12 cellular contexts compared by ENCODE assay signal in the genomic region with DNA sequence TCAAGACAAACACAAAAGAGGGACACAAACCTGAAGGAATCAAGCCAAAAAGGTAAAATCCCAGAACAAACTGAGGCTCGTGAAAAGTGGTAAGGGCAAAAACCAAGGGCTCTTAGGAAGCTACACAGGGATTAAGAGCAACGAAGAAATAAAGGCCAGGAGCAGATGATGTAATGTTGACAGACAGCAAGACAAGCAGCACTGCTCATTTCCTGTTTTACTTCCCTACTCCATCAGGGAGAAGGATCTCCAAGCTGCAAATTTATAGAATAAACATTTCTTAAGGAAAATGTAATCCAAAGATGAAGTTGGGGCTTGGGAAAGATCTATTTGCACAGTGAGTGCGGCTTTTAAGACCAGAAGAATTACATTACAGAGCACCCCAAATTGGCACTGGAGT.
DNase-seq lines count a peak whose midpoint lies in the region; ATAC-seq and TF ChIP-seq lines count a peak whose summit lies in the region.
"Had no signal": no experiment of that assay in that cellular context is flagged by ENCODE, and none has a peak within 500 bp of the region (broad histone marks: within the 10 kb centered on the region; RNA-seq: fewer than 3 reads in every experiment).

No MANE protein-coding gene starts in this region.

- TF ChIP-seq CTCF in esophagus squamous epithelium (IDR thresholded peaks at IDR 0.05) (no peak), sigmoid colon (IDR thresholded peaks at IDR 0.05) (no peak), body of pancreas (IDR thresholded peaks at IDR 0.05) (no peak), endodermal cell (conservative IDR thresholded peaks at IDR 0.05) (no peak)

- no peak for TF ChIP-seq EP300 in sigmoid colon (IDR thresholded peaks at IDR 0.05)

- H3K4me1 ChIP-seq in esophagus squamous epithelium = peaks cover 0 to 15% (median 13%) of the 10 kb centered on the region in 3 donors
- H3K4me1 ChIP-seq in sigmoid colon = peaks cover 0 to 36% (median 32%) of the 10 kb centered on the region in 4 donors
- H3K4me1 ChIP-seq in body of pancreas = peaks cover 4% of the 10 kb centered on the region
- H3K4me1 ChIP-seq in endodermal cell (ENCODE audit: control insufficient read depth, insufficient read depth, low read length) = no peaks in the 10 kb centered on the region

- peak overlapping the region in 3 of 4 donors; percentile 2 to 51 (median 4) for H3K27ac ChIP-seq in esophagus squamous epithelium
- peak overlapping the region; percentile 37 to 61 (median 55) for H3K27ac ChIP-seq in sigmoid colon
- no peak overlapping the region for H3K27ac ChIP-seq in body of pancreas
- H3K27ac ChIP-seq in endodermal cell (ENCODE audit: low read depth, low read length) = no peak overlapping the region

- no peak overlapping the region for H3K4me3 Mint-ChIP-seq in endodermal cell
- H3K4me3 Mint-ChIP-seq: activated T-cell treated with anti-CD3 and anti-CD28 coated beads, Interleukin-2, amount 50 U/mL, for 4 hours; naive B cell had no signal

- peak; percentile 7 for DNase-seq in DMS 273 (lab: John Stamatoyannopoulos, UW; ENCODE audit: unreplicated experiment)
- no peak for DNase-seq in DMS 273 treated with DMSO at 0.1 percent for 48 hours (lab: John Stamatoyannopoulos, UW)
- no peak for DNase-seq in esophagus squamous epithelium (lab: John Stamatoyannopoulos, UW)
- DNase-seq in sigmoid colon = no peak
- no peak for DNase-seq in body of pancreas
- no peak for DNase-seq in endodermal cell
- no peak for DNase-seq in nucleus accumbens (lab: John Stamatoyannopoulos, UW)
- DNase-seq: activated T-cell treated with anti-CD3 and anti-CD28 coated beads, Interleukin-2, amount 50 U/mL, for 4 hours; naive B cell; NCI-H2107; T-helper 2 cell had no signal

- intact Hi-C loops in esophagus squamous epithelium (cut with DNase I) = no loop called here
- intact Hi-C loops in sigmoid colon (cut with DNase I) = no loop called here
- intact Hi-C loops in body of pancreas (cut with DNase I) = no loop called here

- peaks cover 0 to 4% (median 0%) of the 10 kb centered on the region in 3 donors for H3K9me3 ChIP-seq in esophagus squamous epithelium
- no peaks in the 10 kb centered on the region for H3K9me3 ChIP-seq in sigmoid colon
- peaks cover 0 to 6% (median 0%) of the 10 kb centered on the region in 3 donors for H3K9me3 ChIP-seq in body of pancreas
- peaks cover 5% of the 10 kb centered on the region for H3K9me3 ChIP-seq in endodermal cell (ENCODE audit: control insufficient read depth, low read length)

- H3K36me3 ChIP-seq in esophagus squamous epithelium = no peaks in the 10 kb centered on the region
- no peaks in the 10 kb centered on the region for H3K36me3 ChIP-seq in sigmoid colon
- no peaks in the 10 kb centered on the region for H3K36me3 ChIP-seq in body of pancreas (replicated peaks in 1 of 2; ENCODE audit: insufficient read depth in 1 of 2, low read depth in 2 of 2)
- no peaks in the 10 kb centered on the region for H3K36me3 ChIP-seq in endodermal cell (ENCODE audit: control insufficient read depth, insufficient read depth, low read length)

- H3K27ac Mint-ChIP-seq in endodermal cell = no peak overlapping the region

- peaks cover 1% of the 10 kb centered on the region for H3K4me1 Mint-ChIP-seq in endodermal cell
- H3K4me1 Mint-ChIP-seq: naive B cell had no signal

- H3K9me3 Mint-ChIP-seq in endodermal cell = peaks cover 7% of the 10 kb centered on the region

- no peaks in the 10 kb centered on the region for H3K27me3 Mint-ChIP-seq in endodermal cell (ENCODE audit: insufficient read depth)

- no peak overlapping the region for H3K9ac ChIP-seq in endodermal cell (ENCODE audit: extremely low read depth, low read length, poor library complexity, severe bottlenecking)

- WGBS in esophagus squamous epithelium, 2 donors = 15 to 27% methylated on average over 3 of the region's 3 CpGs
- 28 to 44% methylated on average over 3 of the region's 3 CpGs for WGBS in sigmoid colon, 2 donors
- 46% methylated on average over 3 of the region's 3 CpGs for WGBS in body of pancreas, 2 donors
- WGBS in endodermal cell (ENCODE audit: insufficient coverage in 1 of 2, insufficient read length in 1 of 2), 2 experiments = 62 to 78% methylated on average over 2 to 3 of the region's 3 CpGs

- peaks cover 0 to 49% (median 0%) of the 10 kb centered on the region in 4 donors for H3K27me3 ChIP-seq in esophagus squamous epithelium
- no peaks in the 10 kb centered on the region for H3K27me3 ChIP-seq in sigmoid colon
- H3K27me3 ChIP-seq in body of pancreas = no peaks in the 10 kb centered on the region
- H3K27me3 ChIP-seq in endodermal cell (ENCODE audit: control insufficient read depth, insufficient read depth, low read length, poor library complexity, severe bottlenecking) = no peaks in the 10 kb centered on the region

- no peak for ATAC-seq in body of pancreas
- ATAC-seq: activated T-cell treated with anti-CD3 and anti-CD28 coated beads, Interleukin-2, amount 50 U/mL, for 4 hours had no signal

- no peak overlapping the region for H3K4me3 ChIP-seq in esophagus squamous epithelium
- no peak overlapping the region for H3K4me3 ChIP-seq in sigmoid colon
- no peak overlapping the region for H3K4me3 ChIP-seq in body of pancreas
- H3K4me3 ChIP-seq in endodermal cell (ENCODE audit: low read length) = no peak overlapping the region

- H3K36me3 Mint-ChIP-seq in endodermal cell (ENCODE audit: low read depth) = no peaks in the 10 kb centered on the region

- TF ChIP-seq POLR2A in esophagus squamous epithelium (IDR thresholded peaks at IDR 0.05) (no peak), sigmoid colon (IDR thresholded peaks at IDR 0.05) (no peak), body of pancreas (IDR thresholded peaks at IDR 0.05) (no peak)

TF ChIP-seq in PFSK-1, 5 proteins besides CTCF, POLR2A, EP300 and RAD21:
- TF ChIP-seq TAF1 (IDR thresholded peaks at IDR 0.05; ENCODE audit: borderline replicate concordance, insufficient read depth, low read length) (peak; percentile 21; the same call in 1 of the 2 replicates), FOXP2 (optimal IDR thresholded peaks at IDR 0.05; ENCODE audit: borderline replicate concordance, extremely low read depth, extremely low read length, insufficient read depth) (no peak), SIN3A (IDR thresholded peaks at IDR 0.05; ENCODE audit: borderline replicate concordance, insufficient read depth, low read length) (no peak; the same call in 1 of the 2 replicates)
- TF ChIP-seq, protein P1, sequence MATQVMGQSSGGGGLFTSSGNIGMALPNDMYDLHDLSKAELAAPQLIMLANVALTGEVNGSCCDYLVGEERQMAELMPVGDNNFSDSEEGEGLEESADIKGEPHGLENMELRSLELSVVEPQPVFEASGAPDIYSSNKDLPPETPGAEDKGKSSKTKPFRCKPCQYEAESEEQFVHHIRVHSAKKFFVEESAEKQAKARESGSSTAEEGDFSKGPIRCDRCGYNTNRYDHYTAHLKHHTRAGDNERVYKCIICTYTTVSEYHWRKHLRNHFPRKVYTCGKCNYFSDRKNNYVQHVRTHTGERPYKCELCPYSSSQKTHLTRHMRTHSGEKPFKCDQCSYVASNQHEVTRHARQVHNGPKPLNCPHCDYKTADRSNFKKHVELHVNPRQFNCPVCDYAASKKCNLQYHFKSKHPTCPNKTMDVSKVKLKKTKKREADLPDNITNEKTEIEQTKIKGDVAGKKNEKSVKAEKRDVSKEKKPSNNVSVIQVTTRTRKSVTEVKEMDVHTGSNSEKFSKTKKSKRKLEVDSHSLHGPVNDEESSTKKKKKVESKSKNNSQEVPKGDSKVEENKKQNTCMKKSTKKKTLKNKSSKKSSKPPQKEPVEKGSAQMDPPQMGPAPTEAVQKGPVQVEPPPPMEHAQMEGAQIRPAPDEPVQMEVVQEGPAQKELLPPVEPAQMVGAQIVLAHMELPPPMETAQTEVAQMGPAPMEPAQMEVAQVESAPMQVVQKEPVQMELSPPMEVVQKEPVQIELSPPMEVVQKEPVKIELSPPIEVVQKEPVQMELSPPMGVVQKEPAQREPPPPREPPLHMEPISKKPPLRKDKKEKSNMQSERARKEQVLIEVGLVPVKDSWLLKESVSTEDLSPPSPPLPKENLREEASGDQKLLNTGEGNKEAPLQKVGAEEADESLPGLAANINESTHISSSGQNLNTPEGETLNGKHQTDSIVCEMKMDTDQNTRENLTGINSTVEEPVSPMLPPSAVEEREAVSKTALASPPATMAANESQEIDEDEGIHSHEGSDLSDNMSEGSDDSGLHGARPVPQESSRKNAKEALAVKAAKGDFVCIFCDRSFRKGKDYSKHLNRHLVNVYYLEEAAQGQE (IDR thresholded peaks at IDR 0.05; ENCODE audit: insufficient read depth in 1 of 2, low read depth in 2 of 2, low read length in 2 of 2) = no peak

Comparison
In these comparisons a context has a peak if more than half of its experiments do, and no peak if none do; other contexts are left out.
1. H3K27ac ChIP-seq: peak in esophagus squamous epithelium (3 of 4) and sigmoid colon (4 of 4); none in body of pancreas (0 of 4) and endodermal cell (single experiment).